In genomic region chr19:14450168-14450874, GRCh38 we compare ENCODE assay signal across 10 cellular contexts. TPM values are rescaled to one million over a fixed set of nuclear protein-coding genes. Genes with fewer than 3 reads are reported as not detected.
DNase-seq lines count a peak whose midpoint lies in the region; ATAC-seq, FAIRE-seq and TF ChIP-seq lines count a peak whose summit lies in the region.
"Had no signal": no experiment of that assay in that cellular context is flagged by ENCODE, and none has a peak within 500 bp of the region (broad histone marks: within the 10 kb centered on the region; RNA-seq: fewer than 3 reads in every experiment).

No MANE protein-coding gene starts in this region.

- peak in 6 of 8 donors; percentile 7 to 63 (median 52) for ATAC-seq in heart right ventricle
- ATAC-seq in natural killer cell treated with Interleukin-12 subunit alpha and Interleukin-12 subunit beta and Interleukin-15 and Interleukin-18, amount 100 ng/mL, for 72 hours: peak; percentile 84 to 92

- H3K4me2 ChIP-seq in smooth muscle cell: no peak overlapping the region

- no peak overlapping the region for H3K27ac Mint-ChIP-seq in activated naive CD8-positive, alpha-beta T cell treated with anti-CD3 and anti-CD28 coated beads for 36 hours
- H3K27ac Mint-ChIP-seq in natural killer cell treated with Interleukin-12 subunit alpha and Interleukin-12 subunit beta and Interleukin-15 and Interleukin-18, amount 100 ng/mL, for 72 hours: peak overlapping the region in 1 of 2 donors; percentile 57
- H3K27ac Mint-ChIP-seq: activated naive CD4-positive, alpha-beta T cell treated with anti-CD3 and anti-CD28 coated beads, Interleukin-2, amount 50 U/mL, for 24 hours had no signal

- H3K36me3 ChIP-seq in heart right ventricle: peaks cover 0 to 100% (median 94%) of the 10 kb centered on the region in 9 donors
- peaks cover 100% of the 10 kb centered on the region for H3K36me3 ChIP-seq in left ventricle myocardium inferior
- H3K36me3 ChIP-seq in smooth muscle cell (ENCODE audit: low read depth): no peaks in the 10 kb centered on the region

- no peaks in the 10 kb centered on the region for H3K9me3 ChIP-seq in heart right ventricle
- H3K9me3 ChIP-seq in left ventricle myocardium inferior (replicated peaks): no peaks in the 10 kb centered on the region
- no peaks in the 10 kb centered on the region for H3K9me3 ChIP-seq in smooth muscle cell (replicated peaks; ENCODE audit: low read depth)

- H3K27me3 ChIP-seq in heart right ventricle: no peaks in the 10 kb centered on the region
- no peaks in the 10 kb centered on the region for H3K27me3 ChIP-seq in left ventricle myocardium inferior (ENCODE audit: low read depth)
- H3K27me3 ChIP-seq in smooth muscle cell (ENCODE audit: low read depth): no peaks in the 10 kb centered on the region

- no peak overlapping the region for H3K4me3 Mint-ChIP-seq in activated naive CD8-positive, alpha-beta T cell treated with anti-CD3 and anti-CD28 coated beads for 36 hours
- no peak overlapping the region for H3K4me3 Mint-ChIP-seq in natural killer cell treated with Interleukin-12 subunit alpha and Interleukin-12 subunit beta and Interleukin-15 and Interleukin-18, amount 100 ng/mL, for 72 hours
- H3K4me3 Mint-ChIP-seq: activated naive CD4-positive, alpha-beta T cell treated with anti-CD3 and anti-CD28 coated beads, Interleukin-2, amount 50 U/mL, for 24 hours had no signal

- no peak overlapping the region for H2AFZ ChIP-seq in smooth muscle cell (ENCODE audit: low read depth)
- H2AFZ ChIP-seq: parathyroid adenoma had no signal

- H3K36me3 Mint-ChIP-seq in activated naive CD8-positive, alpha-beta T cell treated with anti-CD3 and anti-CD28 coated beads for 36 hours: peaks cover 30% of the 10 kb centered on the region
- H3K36me3 Mint-ChIP-seq in natural killer cell treated with Interleukin-12 subunit alpha and Interleukin-12 subunit beta and Interleukin-15 and Interleukin-18, amount 100 ng/mL, for 72 hours: peaks cover 27% of the 10 kb centered on the region

- no peaks in the 10 kb centered on the region for H3F3A ChIP-seq in smooth muscle cell (ENCODE audit: low read depth)

- H3K4me3 ChIP-seq in heart right ventricle: no peak overlapping the region
- H3K4me3 ChIP-seq in left ventricle myocardium inferior: no peak overlapping the region
- H3K4me3 ChIP-seq in smooth muscle cell: no peak overlapping the region

- peak in 1 of 2 donors; percentile 35 for DNase-seq in heart right ventricle
- no peak for DNase-seq in left ventricle myocardium inferior
- DNase-seq in SKM-1 (lab: John Stamatoyannopoulos, UW; ENCODE audit: unreplicated experiment): peak; percentile 32
- peak; percentile 84 for DNase-seq in activated naive CD8-positive, alpha-beta T cell treated with anti-CD3 and anti-CD28 coated beads for 36 hours
- DNase-seq in natural killer cell treated with Interleukin-12 subunit alpha and Interleukin-12 subunit beta and Interleukin-15 and Interleukin-18, amount 100 ng/mL, for 72 hours (ENCODE audit: low spot score): no peak
- DNase-seq in smooth muscle cell (lab: John Stamatoyannopoulos, UW; ENCODE audit: unreplicated experiment): no peak
- no peak for DNase-seq in D721Med (ENCODE audit: insufficient read length, low spot score)
- DNase-seq in middle frontal gyrus (ENCODE audit: extremely low spot score, low spot score): no peak

- intact Hi-C loops in heart right ventricle (cut with DNase I): no loop called here
- intact Hi-C loops in left ventricle myocardium inferior (cut with micrococcal nuclease): no loop called here

- H3K27me3 Mint-ChIP-seq in activated naive CD8-positive, alpha-beta T cell treated with anti-CD3 and anti-CD28 coated beads for 36 hours: no peaks in the 10 kb centered on the region
- no peaks in the 10 kb centered on the region for H3K27me3 Mint-ChIP-seq in natural killer cell treated with Interleukin-12 subunit alpha and Interleukin-12 subunit beta and Interleukin-15 and Interleukin-18, amount 100 ng/mL, for 72 hours
- H3K27me3 Mint-ChIP-seq: activated naive CD4-positive, alpha-beta T cell treated with anti-CD3 and anti-CD28 coated beads, Interleukin-2, amount 50 U/mL, for 24 hours had no signal

- TF ChIP-seq CTCF in heart right ventricle (IDR thresholded peaks at IDR 0.05): no peak
- no peak for TF ChIP-seq CTCF in left ventricle myocardium inferior (IDR thresholded peaks at IDR 0.05; ENCODE audit: borderline replicate concordance)
- TF ChIP-seq CTCF in smooth muscle cell (IDR thresholded peaks at IDR 0.05; ENCODE audit: borderline replicate concordance, insufficient read depth, poor library complexity, severe bottlenecking): no peak
- no peak for TF ChIP-seq CTCF in D721Med (IDR thresholded peaks at IDR 0.05; ENCODE audit: insufficient read depth, missing control alignments)

- H3K4me1 ChIP-seq in heart right ventricle (no peaks in the 10 kb centered on the region), left ventricle myocardium inferior (no peaks in the 10 kb centered on the region), smooth muscle cell (ENCODE audit: low read depth) (no peaks in the 10 kb centered on the region)
- H3K4me1 ChIP-seq: parathyroid adenoma had no signal

- H4K20me1 ChIP-seq in smooth muscle cell (ENCODE audit: low read depth): no peaks in the 10 kb centered on the region

- no peaks in the 10 kb centered on the region for H3K9me3 Mint-ChIP-seq in activated naive CD8-positive, alpha-beta T cell treated with anti-CD3 and anti-CD28 coated beads for 36 hours
- no peaks in the 10 kb centered on the region for H3K9me3 Mint-ChIP-seq in natural killer cell treated with Interleukin-12 subunit alpha and Interleukin-12 subunit beta and Interleukin-15 and Interleukin-18, amount 100 ng/mL, for 72 hours
- H3K9me3 Mint-ChIP-seq: activated naive CD4-positive, alpha-beta T cell treated with anti-CD3 and anti-CD28 coated beads, Interleukin-2, amount 50 U/mL, for 24 hours had no signal

- WGBS in heart right ventricle, 2 donors: 83% methylated on average over 30 of the region's 30 CpGs
- WGBS in smooth muscle cell (ENCODE audit: low lambda C conversion rate): 97% methylated on average over 17 of the region's 30 CpGs

- H3K4me1 Mint-ChIP-seq in activated naive CD8-positive, alpha-beta T cell treated with anti-CD3 and anti-CD28 coated beads for 36 hours: peaks cover 6% of the 10 kb centered on the region
- H3K4me1 Mint-ChIP-seq in natural killer cell treated with Interleukin-12 subunit alpha and Interleukin-12 subunit beta and Interleukin-15 and Interleukin-18, amount 100 ng/mL, for 72 hours (ENCODE audit: low read depth in 2 of 2): peaks cover 15 to 22% of the 10 kb centered on the region in 2 donors

- no peak for FAIRE-seq in D721Med (lab: Jason Lieb, UNC)

- H3K27ac ChIP-seq in heart right ventricle (no peak overlapping the region), left ventricle myocardium inferior (replicated peaks) (no peak overlapping the region), smooth muscle cell (ENCODE audit: low read depth) (no peak overlapping the region)
- H3K27ac ChIP-seq: parathyroid adenoma had no signal

- H3K79me2 ChIP-seq in smooth muscle cell (ENCODE audit: low read depth): no peaks in the 10 kb centered on the region

- no peak overlapping the region for H3K9ac ChIP-seq in smooth muscle cell (ENCODE audit: low read depth)
- H3K9ac ChIP-seq: parathyroid adenoma had no signal

RNA-seq across cellular contexts. Expression of gene PKN1, which starts 17.2 kb away (rescaled TPM):
- total RNA-seq in heart right ventricle (100 to 1,000 TPM in 9 of 10 donors, 10 to 100 TPM in 1; 85.2 to 176 (median 126) TPM), left ventricle myocardium inferior (129 TPM), smooth muscle cell (19.0 and 28.0 TPM in 2 replicates)
- polyA plus RNA-seq in heart right ventricle (100 to 1,000 TPM; 108 to 146 TPM), smooth muscle cell (64.8 and 72.2 TPM in 2 replicates)
- 100 to 1,000 TPM; 168 to 169 TPM for total RNA-seq in activated naive CD8-positive, alpha-beta T cell treated with anti-CD3 and anti-CD28 coated beads for 36 hours
- 100 to 1,000 TPM; 140 to 160 TPM for total RNA-seq in natural killer cell treated with Interleukin-12 subunit alpha and Interleukin-12 subunit beta and Interleukin-15 and Interleukin-18, amount 100 ng/mL, for 72 hours

RNA-seq across cellular contexts. Expression of gene PTGER1, which starts 24.8 kb away (rescaled TPM):
- under 1 TPM in 1 of 10 donors, not detected in 9; 0.17 TPM for total RNA-seq in heart right ventricle
- polyA plus RNA-seq in heart right ventricle: under 1 TPM in 1 of 2 donors, not detected in 1; 0.16 TPM
- not detected for total RNA-seq in left ventricle myocardium inferior
- total RNA-seq in activated naive CD8-positive, alpha-beta T cell treated with anti-CD3 and anti-CD28 coated beads for 36 hours: under 1 TPM; 0.25 to 0.40 TPM
- total RNA-seq in natural killer cell treated with Interleukin-12 subunit alpha and Interleukin-12 subunit beta and Interleukin-15 and Interleukin-18, amount 100 ng/mL, for 72 hours: under 1 TPM; 0.31 to 0.67 TPM
- total RNA-seq in smooth muscle cell: 0.27 TPM in 1 of 2 replicates, not detected in the other
- polyA plus RNA-seq in smooth muscle cell: 1.0 TPM in 1 of 2 replicates, not detected in the other

RNA-seq across cellular contexts. Expression of gene DDX39A, which starts 31.2 kb away (rescaled TPM):
- total RNA-seq in heart right ventricle (10 to 100 TPM; 15.4 to 39.6 (median 21.7) TPM), left ventricle myocardium inferior (33.4 TPM), smooth muscle cell (18.2 and 23.1 TPM in 2 replicates)
- polyA plus RNA-seq in heart right ventricle (100 to 1,000 TPM in 1 of 2 donors, 10 to 100 TPM in 1; 78.3 to 110 TPM), smooth muscle cell (38.0 and 54.6 TPM in 2 replicates)
- 100 to 1,000 TPM; 300 to 306 TPM for total RNA-seq in activated naive CD8-positive, alpha-beta T cell treated with anti-CD3 and anti-CD28 coated beads for 36 hours
- 100 to 1,000 TPM; 225 to 449 TPM for total RNA-seq in natural killer cell treated with Interleukin-12 subunit alpha and Interleukin-12 subunit beta and Interleukin-15 and Interleukin-18, amount 100 ng/mL, for 72 hours

RNA-seq across cellular contexts. Expression of gene GIPC1, which starts 45.6 kb away (rescaled TPM):
- total RNA-seq in heart right ventricle (10 to 100 TPM; 41.6 to 51.5 (median 45.8) TPM), left ventricle myocardium inferior (45.5 TPM), smooth muscle cell (73.0 and 81.8 TPM in 2 replicates)
- polyA plus RNA-seq in heart right ventricle (10 to 100 TPM; 57.3 to 84.1 TPM), smooth muscle cell (142 and 178 TPM in 2 replicates)
- 10 to 100 TPM; 22.5 to 24.8 TPM for total RNA-seq in activated naive CD8-positive, alpha-beta T cell treated with anti-CD3 and anti-CD28 coated beads for 36 hours
- total RNA-seq in natural killer cell treated with Interleukin-12 subunit alpha and Interleukin-12 subunit beta and Interleukin-15 and Interleukin-18, amount 100 ng/mL, for 72 hours: 10 to 100 TPM; 29.9 to 31.7 TPM

Comparison
In these comparisons a context has a peak if more than half of its experiments do, and no peak if none do; other contexts are left out.
1. DNase-seq: peak in SKM-1 (single experiment) and activated naive CD8-positive, alpha-beta T cell treated with anti-CD3 and anti-CD28 coated beads for 36 hours (single experiment); none in left ventricle myocardium inferior (single experiment), natural killer cell treated with Interleukin-12 subunit alpha and Interleukin-12 subunit beta and Interleukin-15 and Interleukin-18, amount 100 ng/mL, for 72 hours (single experiment), smooth muscle cell (single experiment), D721Med (single experiment) and middle frontal gyrus (single experiment).